ENCODE assay signal across 1 cellular context in the genomic region with DNA sequence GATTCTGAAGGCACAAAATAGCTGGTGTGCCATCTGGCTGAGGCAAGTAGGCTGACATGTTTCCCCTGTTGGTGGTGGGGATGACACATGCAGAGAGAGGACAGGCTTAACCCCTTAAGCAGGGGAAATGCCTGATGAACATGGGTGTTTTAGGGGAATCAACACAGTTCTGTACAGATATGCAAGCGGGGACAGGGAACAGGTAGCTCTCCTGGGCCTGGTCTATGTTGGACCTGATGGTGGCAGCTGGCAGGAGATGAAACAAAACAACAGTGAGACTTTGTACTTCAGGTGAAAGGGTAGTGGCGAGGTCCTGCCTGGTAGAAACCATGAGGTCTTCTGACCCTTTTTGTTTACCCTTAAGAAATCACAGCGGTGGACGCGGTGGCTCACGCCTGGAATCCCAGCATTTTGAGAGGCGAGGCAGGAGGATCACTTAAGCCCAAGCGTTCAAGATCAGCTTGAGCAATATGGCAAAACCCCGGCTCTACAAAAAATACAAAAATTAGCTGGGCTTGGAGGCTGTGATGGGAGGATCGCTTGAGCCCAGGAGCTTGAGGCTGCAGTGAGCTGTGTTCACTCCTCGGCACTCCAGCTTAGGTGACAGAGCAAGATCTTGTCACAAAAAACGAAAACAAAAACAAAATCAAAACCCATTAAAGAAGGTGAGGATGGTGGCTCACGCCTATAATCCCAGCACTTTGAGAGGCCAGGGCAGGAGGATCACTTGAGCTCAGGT.
TF ChIP-seq lines count a peak whose summit lies in the region.

No MANE protein-coding gene starts in this region.

TF ChIP-seq in HepG2, 621 proteins besides CTCF, POLR2A, EP300 and RAD21 (continued from another document and continues in another):
- TF ChIP-seq, protein P1, sequence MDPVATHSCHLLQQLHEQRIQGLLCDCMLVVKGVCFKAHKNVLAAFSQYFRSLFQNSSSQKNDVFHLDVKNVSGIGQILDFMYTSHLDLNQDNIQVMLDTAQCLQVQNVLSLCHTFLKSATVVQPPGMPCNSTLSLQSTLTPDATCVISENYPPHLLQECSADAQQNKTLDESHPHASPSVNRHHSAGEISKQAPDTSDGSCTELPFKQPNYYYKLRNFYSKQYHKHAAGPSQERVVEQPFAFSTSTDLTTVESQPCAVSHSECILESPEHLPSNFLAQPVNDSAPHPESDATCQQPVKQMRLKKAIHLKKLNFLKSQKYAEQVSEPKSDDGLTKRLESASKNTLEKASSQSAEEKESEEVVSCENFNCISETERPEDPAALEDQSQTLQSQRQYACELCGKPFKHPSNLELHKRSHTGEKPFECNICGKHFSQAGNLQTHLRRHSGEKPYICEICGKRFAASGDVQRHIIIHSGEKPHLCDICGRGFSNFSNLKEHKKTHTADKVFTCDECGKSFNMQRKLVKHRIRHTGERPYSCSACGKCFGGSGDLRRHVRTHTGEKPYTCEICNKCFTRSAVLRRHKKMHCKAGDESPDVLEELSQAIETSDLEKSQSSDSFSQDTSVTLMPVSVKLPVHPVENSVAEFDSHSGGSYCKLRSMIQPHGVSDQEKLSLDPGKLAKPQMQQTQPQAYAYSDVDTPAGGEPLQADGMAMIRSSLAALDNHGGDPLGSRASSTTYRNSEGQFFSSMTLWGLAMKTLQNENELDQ (CRISPR knock-in tag; IDR thresholded peaks at IDR 0.05; ENCODE audit: borderline replicate concordance) = no peak
- TF ChIP-seq RARG (CRISPR knock-in tag; IDR thresholded peaks at IDR 0.05; ENCODE audit: low read depth) (no peak), ZBTB1 (CRISPR knock-in tag; IDR thresholded peaks at IDR 0.05; ENCODE audit: borderline replicate concordance) (no peak), ZNF749 (CRISPR knock-in tag; IDR thresholded peaks at IDR 0.05; ENCODE audit: borderline replicate concordance) (0 out of 2 replicates have a peak, but pooled peaks have one; percentile 29), ZFAT (CRISPR knock-in tag; conservative IDR thresholded peaks at IDR 0.05) (no peak), FOXK1 (CRISPR knock-in tag; IDR thresholded peaks at IDR 0.05; ENCODE audit: borderline replicate concordance, low read depth) (no peak), AHR (CRISPR knock-in tag; IDR thresholded peaks at IDR 0.05) (no peak), ARID2 (CRISPR knock-in tag; IDR thresholded peaks at IDR 0.05; ENCODE audit: borderline replicate concordance) (no peak), ZNF879 (CRISPR knock-in tag; IDR thresholded peaks at IDR 0.05) (no peak), ZNF124 (CRISPR knock-in tag; IDR thresholded peaks at IDR 0.05) (0 out of 2 replicates have a peak, but pooled peaks have one; percentile 21), KDM4B (CRISPR knock-in tag; IDR thresholded peaks at IDR 0.05) (no peak), MED13 (CRISPR knock-in tag; IDR thresholded peaks at IDR 0.05) (no peak), ZNF549 (CRISPR knock-in tag; IDR thresholded peaks at IDR 0.05) (no peak), ZNF720 (CRISPR knock-in tag; IDR thresholded peaks at IDR 0.05) (no peak), ZNF3 (CRISPR knock-in tag; IDR thresholded peaks at IDR 0.05) (no peak), BCL6 (CRISPR knock-in tag; IDR thresholded peaks at IDR 0.05) (no peak; the same call in 1 of the 2 replicates), MXI1 (IDR thresholded peaks at IDR 0.05; ENCODE audit: borderline replicate concordance, low read depth, low read length) (peak; percentile 33; the same call in 1 of the 3 replicates), GLI4 (CRISPR knock-in tag; IDR thresholded peaks at IDR 0.05; ENCODE audit: borderline replicate concordance) (0 out of 2 replicates have a peak, but pooled peaks have one; percentile 55), ZNF446 (CRISPR knock-in tag; IDR thresholded peaks at IDR 0.05) (no peak), EED (CRISPR knock-in tag; IDR thresholded peaks at IDR 0.05) (no peak), ATF7-NPFF (CRISPR knock-in tag; IDR thresholded peaks at IDR 0.05; ENCODE audit: low read depth) (no peak), ARHGAP35 (CRISPR knock-in tag; IDR thresholded peaks at IDR 0.05; ENCODE audit: borderline replicate concordance) (no peak), CC2D1A (CRISPR knock-in tag; IDR thresholded peaks at IDR 0.05) (no peak), ARNT (IDR thresholded peaks at IDR 0.05) (no peak), ERF (CRISPR knock-in tag; IDR thresholded peaks at IDR 0.05) (peak; percentile 72), RBM22 (optimal IDR thresholded peaks at IDR 0.05; ENCODE audit: low read length) (no peak), ZFP41 (CRISPR knock-in tag; IDR thresholded peaks at IDR 0.05; ENCODE audit: borderline replicate concordance) (no peak), ZKSCAN5 (CRISPR knock-in tag; IDR thresholded peaks at IDR 0.05) (no peak), RBAK (CRISPR knock-in tag; IDR thresholded peaks at IDR 0.05) (no peak), SP5 (CRISPR knock-in tag; IDR thresholded peaks at IDR 0.05; ENCODE audit: borderline replicate concordance, low read depth) (no peak), FIP1L1 (IDR thresholded peaks at IDR 0.05; ENCODE audit: borderline replicate concordance, insufficient read depth, low read depth, low read length) (no peak), ZNF343 (CRISPR knock-in tag; IDR thresholded peaks at IDR 0.05) (no peak), ZFP36L1 (CRISPR knock-in tag; IDR thresholded peaks at IDR 0.05) (no peak), HNRNPUL1 (IDR thresholded peaks at IDR 0.05; ENCODE audit: low read depth, low read length) (no peak), JUND (CRISPR knock-in tag; IDR thresholded peaks at IDR 0.05) (no peak), FOXP1 (IDR thresholded peaks at IDR 0.05) (peak; percentile 31; the same call in 1 of the 2 replicates), FOXP1 (CRISPR knock-in tag; IDR thresholded peaks at IDR 0.05) (no peak; the same call in 1 of the 2 replicates)
- TF ChIP-seq, protein P2, sequence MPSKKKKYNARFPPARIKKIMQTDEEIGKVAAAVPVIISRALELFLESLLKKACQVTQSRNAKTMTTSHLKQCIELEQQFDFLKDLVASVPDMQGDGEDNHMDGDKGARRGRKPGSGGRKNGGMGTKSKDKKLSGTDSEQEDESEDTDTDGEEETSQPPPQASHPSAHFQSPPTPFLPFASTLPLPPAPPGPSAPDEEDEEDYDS (CRISPR knock-in tag; IDR thresholded peaks at IDR 0.05) = peak; percentile 52; the same call in 1 of the 2 replicates
- TF ChIP-seq, protein P3, sequence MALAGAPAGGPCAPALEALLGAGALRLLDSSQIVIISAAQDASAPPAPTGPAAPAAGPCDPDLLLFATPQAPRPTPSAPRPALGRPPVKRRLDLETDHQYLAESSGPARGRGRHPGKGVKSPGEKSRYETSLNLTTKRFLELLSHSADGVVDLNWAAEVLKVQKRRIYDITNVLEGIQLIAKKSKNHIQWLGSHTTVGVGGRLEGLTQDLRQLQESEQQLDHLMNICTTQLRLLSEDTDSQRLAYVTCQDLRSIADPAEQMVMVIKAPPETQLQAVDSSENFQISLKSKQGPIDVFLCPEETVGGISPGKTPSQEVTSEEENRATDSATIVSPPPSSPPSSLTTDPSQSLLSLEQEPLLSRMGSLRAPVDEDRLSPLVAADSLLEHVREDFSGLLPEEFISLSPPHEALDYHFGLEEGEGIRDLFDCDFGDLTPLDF (CRISPR knock-in tag; IDR thresholded peaks at IDR 0.05) = no peak
- TF ChIP-seq, protein P4, sequence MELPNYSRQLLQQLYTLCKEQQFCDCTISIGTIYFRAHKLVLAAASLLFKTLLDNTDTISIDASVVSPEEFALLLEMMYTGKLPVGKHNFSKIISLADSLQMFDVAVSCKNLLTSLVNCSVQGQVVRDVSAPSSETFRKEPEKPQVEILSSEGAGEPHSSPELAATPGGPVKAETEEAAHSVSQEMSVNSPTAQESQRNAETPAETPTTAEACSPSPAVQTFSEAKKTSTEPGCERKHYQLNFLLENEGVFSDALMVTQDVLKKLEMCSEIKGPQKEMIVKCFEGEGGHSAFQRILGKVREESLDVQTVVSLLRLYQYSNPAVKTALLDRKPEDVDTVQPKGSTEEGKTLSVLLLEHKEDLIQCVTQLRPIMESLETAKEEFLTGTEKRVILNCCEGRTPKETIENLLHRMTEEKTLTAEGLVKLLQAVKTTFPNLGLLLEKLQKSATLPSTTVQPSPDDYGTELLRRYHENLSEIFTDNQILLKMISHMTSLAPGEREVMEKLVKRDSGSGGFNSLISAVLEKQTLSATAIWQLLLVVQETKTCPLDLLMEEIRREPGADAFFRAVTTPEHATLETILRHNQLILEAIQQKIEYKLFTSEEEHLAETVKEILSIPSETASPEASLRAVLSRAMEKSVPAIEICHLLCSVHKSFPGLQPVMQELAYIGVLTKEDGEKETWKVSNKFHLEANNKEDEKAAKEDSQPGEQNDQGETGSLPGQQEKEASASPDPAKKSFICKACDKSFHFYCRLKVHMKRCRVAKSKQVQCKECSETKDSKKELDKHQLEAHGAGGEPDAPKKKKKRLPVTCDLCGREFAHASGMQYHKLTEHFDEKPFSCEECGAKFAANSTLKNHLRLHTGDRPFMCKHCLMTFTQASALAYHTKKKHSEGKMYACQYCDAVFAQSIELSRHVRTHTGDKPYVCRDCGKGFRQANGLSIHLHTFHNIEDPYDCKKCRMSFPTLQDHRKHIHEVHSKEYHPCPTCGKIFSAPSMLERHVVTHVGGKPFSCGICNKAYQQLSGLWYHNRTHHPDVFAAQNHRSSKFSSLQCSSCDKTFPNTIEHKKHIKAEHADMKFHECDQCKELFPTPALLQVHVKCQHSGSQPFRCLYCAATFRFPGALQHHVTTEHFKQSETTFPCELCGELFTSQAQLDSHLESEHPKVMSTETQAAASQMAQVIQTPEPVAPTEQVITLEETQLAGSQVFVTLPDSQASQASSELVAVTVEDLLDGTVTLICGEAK (IDR thresholded peaks at IDR 0.05) = no peak
- TF ChIP-seq, protein P4 (CRISPR knock-in tag; IDR thresholded peaks at IDR 0.05) = no peak
- TF ChIP-seq, protein P5, sequence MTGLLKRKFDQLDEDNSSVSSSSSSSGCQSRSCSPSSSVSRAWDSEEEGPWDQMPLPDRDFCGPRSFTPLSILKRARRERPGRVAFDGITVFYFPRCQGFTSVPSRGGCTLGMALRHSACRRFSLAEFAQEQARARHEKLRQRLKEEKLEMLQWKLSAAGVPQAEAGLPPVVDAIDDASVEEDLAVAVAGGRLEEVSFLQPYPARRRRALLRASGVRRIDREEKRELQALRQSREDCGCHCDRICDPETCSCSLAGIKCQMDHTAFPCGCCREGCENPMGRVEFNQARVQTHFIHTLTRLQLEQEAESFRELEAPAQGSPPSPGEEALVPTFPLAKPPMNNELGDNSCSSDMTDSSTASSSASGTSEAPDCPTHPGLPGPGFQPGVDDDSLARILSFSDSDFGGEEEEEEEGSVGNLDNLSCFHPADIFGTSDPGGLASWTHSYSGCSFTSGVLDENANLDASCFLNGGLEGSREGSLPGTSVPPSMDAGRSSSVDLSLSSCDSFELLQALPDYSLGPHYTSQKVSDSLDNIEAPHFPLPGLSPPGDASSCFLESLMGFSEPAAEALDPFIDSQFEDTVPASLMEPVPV (CRISPR knock-in tag; IDR thresholded peaks at IDR 0.05) = no peak
- TF ChIP-seq, protein P6, sequence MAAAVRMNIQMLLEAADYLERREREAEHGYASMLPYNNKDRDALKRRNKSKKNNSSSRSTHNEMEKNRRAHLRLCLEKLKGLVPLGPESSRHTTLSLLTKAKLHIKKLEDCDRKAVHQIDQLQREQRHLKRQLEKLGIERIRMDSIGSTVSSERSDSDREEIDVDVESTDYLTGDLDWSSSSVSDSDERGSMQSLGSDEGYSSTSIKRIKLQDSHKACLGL (CRISPR knock-in tag; IDR thresholded peaks at IDR 0.05) = no peak
- TF ChIP-seq, protein P7, sequence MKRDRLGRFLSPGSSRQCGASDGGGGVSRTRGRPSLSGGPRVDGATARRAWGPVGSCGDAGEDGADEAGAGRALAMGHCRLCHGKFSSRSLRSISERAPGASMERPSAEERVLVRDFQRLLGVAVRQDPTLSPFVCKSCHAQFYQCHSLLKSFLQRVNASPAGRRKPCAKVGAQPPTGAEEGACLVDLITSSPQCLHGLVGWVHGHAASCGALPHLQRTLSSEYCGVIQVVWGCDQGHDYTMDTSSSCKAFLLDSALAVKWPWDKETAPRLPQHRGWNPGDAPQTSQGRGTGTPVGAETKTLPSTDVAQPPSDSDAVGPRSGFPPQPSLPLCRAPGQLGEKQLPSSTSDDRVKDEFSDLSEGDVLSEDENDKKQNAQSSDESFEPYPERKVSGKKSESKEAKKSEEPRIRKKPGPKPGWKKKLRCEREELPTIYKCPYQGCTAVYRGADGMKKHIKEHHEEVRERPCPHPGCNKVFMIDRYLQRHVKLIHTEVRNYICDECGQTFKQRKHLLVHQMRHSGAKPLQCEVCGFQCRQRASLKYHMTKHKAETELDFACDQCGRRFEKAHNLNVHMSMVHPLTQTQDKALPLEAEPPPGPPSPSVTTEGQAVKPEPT (CRISPR knock-in tag; IDR thresholded peaks at IDR 0.05; ENCODE audit: low read depth) = no peak
- TF ChIP-seq, protein P8, sequence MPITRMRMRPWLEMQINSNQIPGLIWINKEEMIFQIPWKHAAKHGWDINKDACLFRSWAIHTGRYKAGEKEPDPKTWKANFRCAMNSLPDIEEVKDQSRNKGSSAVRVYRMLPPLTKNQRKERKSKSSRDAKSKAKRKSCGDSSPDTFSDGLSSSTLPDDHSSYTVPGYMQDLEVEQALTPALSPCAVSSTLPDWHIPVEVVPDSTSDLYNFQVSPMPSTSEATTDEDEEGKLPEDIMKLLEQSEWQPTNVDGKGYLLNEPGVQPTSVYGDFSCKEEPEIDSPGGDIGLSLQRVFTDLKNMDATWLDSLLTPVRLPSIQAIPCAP (CRISPR knock-in tag; IDR thresholded peaks at IDR 0.05; ENCODE audit: low read depth) = no peak
